ENCODE assay signal across 9 cellular contexts in the genomic region with DNA sequence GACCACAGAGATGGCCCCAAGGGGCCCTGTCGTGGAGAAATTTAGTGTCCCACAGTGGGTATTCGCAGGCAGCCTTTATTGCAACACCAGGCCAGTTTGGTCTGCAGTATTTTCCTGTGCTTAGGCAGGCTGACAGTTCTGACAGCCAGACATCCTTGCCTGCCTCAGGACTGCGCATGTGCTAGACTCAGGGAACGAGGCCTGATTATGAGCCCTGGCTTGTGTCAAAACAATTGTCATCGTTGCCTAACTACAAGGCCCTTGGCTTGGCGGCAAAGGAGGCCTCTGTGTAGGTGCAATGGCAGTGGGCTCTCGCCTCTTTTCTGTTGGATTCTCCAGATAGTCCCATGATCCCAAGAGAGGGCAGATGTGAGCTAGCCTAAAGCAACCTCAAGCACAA. TPM values are rescaled to one million over a fixed set of nuclear protein-coding genes. Genes with fewer than 3 reads are reported as not detected.
"Had no signal": no experiment of that assay in that cellular context is flagged by ENCODE, and none has a peak within 500 bp of the region (broad histone marks: within the 10 kb centered on the region; RNA-seq: fewer than 3 reads in every experiment).

No MANE protein-coding gene starts in this region.

- H3K4me3 ChIP-seq: GM23248, HAP-1 had no signal

- H3K9me3 ChIP-seq: HAP-1 had no signal

- H3K27ac ChIP-seq: GM23248 had no signal

- H3K36me3 ChIP-seq: HAP-1 had no signal

- ATAC-seq: HCT116 had no signal

- DNase-seq: GM23248, GOT3, H7, HFFc6, IMR-90 had no signal

- H3K4me1 ChIP-seq: HAP-1 had no signal

RNA-seq across cellular contexts. Expression of a gene that starts 59.3 kb away (rescaled TPM):
- total RNA-seq: GM23248, H4, H7, HFFc6, HT-29, IMR-90 had no signal
- polyA plus RNA-seq: GM23248, IMR-90 had no signal
